ENCODE assay signal across 24 cellular contexts in the genomic region with DNA sequence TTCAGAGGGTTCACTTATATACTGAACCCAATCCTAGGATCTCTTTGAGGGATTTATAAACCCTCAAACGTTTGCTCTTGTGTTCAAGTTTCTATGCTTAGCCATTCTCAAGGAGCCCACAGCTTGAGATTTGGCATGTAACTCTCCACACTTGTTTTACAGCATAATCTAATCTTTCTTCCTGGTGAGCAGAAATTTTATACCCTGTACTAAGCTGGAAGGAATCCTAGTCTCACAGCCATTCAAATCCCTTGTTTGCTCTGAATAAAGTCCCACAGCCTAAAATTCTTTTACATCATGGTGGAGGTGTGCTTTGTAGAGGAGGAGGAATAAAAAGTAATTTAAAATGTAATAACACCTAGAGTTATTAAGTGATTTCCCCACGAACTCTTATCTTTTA. TPM values are rescaled to one million over a fixed set of nuclear protein-coding genes. Genes with fewer than 3 reads are reported as not detected.
"Had no signal": no experiment of that assay in that cellular context is flagged by ENCODE, and none has a peak within 500 bp of the region (broad histone marks: within the 10 kb centered on the region; RNA-seq: fewer than 3 reads in every experiment).

No MANE protein-coding gene starts in this region.

- H3K27me3 ChIP-seq: foreskin keratinocyte had no signal

- H3K9me3 ChIP-seq: lower lobe of right lung, spleen, thoracic aorta had no signal

- FAIRE-seq: islet of Langerhans had no signal

- ATAC-seq: activated CD8-positive, alpha-beta T cell treated with anti-CD3 and anti-CD28 coated beads for 36 hours; foreskin keratinocyte; left cardiac atrium; stimulated activated memory B cell treated with anti-CD40 and anti-IgM and Interleukin-4, amounts not matched to agents 10 μg/mL and 1 μg/mL and 100 μg/mL, for 72 hours had no signal

- H3K4me1 ChIP-seq: lower lobe of right lung, spleen had no signal

- H3K27ac ChIP-seq: dorsolateral prefrontal cortex, foreskin keratinocyte, lower lobe of right lung, spleen, thoracic aorta had no signal

- H3K36me3 Mint-ChIP-seq: stimulated activated memory B cell treated with anti-CD40 and anti-IgM and Interleukin-4, amounts not matched to agents 10 μg/mL and 1 μg/mL and 100 μg/mL, for 72 hours had no signal

- H3K27ac Mint-ChIP-seq: activated CD8-positive, alpha-beta T cell treated with anti-CD3 and anti-CD28 coated beads for 36 hours; activated naive CD4-positive, alpha-beta T cell treated with anti-CD3 and anti-CD28 coated beads for 36 hours; activated T-cell treated with anti-CD3 and anti-CD28 coated beads, Interleukin-2, amount 50 U/mL, for 24 hours; endodermal cell; nephron; stimulated activated memory B cell treated with anti-CD40 and anti-IgM and Interleukin-4, amounts not matched to agents 10 μg/mL and 1 μg/mL and 100 μg/mL, for 72 hours had no signal

- H3K4me3 Mint-ChIP-seq: activated CD8-positive, alpha-beta T cell treated with anti-CD3 and anti-CD28 coated beads for 36 hours; activated naive CD4-positive, alpha-beta T cell treated with anti-CD3 and anti-CD28 coated beads for 36 hours; activated T-cell treated with anti-CD3 and anti-CD28 coated beads, Interleukin-2, amount 50 U/mL, for 24 hours; endodermal cell; nephron; stimulated activated memory B cell treated with anti-CD40 and anti-IgM and Interleukin-4, amounts not matched to agents 10 μg/mL and 1 μg/mL and 100 μg/mL, for 72 hours had no signal

- H3K4me3 ChIP-seq: dorsolateral prefrontal cortex, lower lobe of right lung, spleen, thoracic aorta had no signal

- H3K9me3 Mint-ChIP-seq: activated CD8-positive, alpha-beta T cell treated with anti-CD3 and anti-CD28 coated beads for 36 hours; activated naive CD4-positive, alpha-beta T cell treated with anti-CD3 and anti-CD28 coated beads for 36 hours; activated T-cell treated with anti-CD3 and anti-CD28 coated beads, Interleukin-2, amount 50 U/mL, for 24 hours; endodermal cell; nephron; stimulated activated memory B cell treated with anti-CD40 and anti-IgM and Interleukin-4, amounts not matched to agents 10 μg/mL and 1 μg/mL and 100 μg/mL, for 72 hours had no signal

- H3K27me3 Mint-ChIP-seq: stimulated activated memory B cell treated with anti-CD40 and anti-IgM and Interleukin-4, amounts not matched to agents 10 μg/mL and 1 μg/mL and 100 μg/mL, for 72 hours had no signal

- H3K36me3 ChIP-seq: lower lobe of right lung, spleen, thoracic aorta had no signal

- DNase-seq: activated CD4-positive, alpha-beta T cell treated with anti-CD3 and anti-CD28 coated beads for 48 hours; activated CD4-positive, CD25-positive, alpha-beta regulatory T cell; activated CD8-positive, alpha-beta T cell treated with anti-CD3 and anti-CD28 coated beads for 36 hours; activated naive CD4-positive, alpha-beta T cell treated with anti-CD3 and anti-CD28 coated beads for 36 hours; activated T-cell treated with anti-CD3 and anti-CD28 coated beads, Interleukin-2, amount 50 U/mL, for 24 hours; aorta; dorsolateral prefrontal cortex; endodermal cell; foreskin keratinocyte; hippocampal formation; left cardiac atrium; lower lobe of right lung; nucleus accumbens; retina; spleen; stimulated activated CD4-positive, alpha-beta T cell treated with anti-CD3 and anti-CD28 coated beads, Interleukin-4, amount 100 ng/mL, for 4 hours; T-helper 1 cell; T-helper 9 cell had no signal

- H3K4me1 Mint-ChIP-seq: stimulated activated memory B cell treated with anti-CD40 and anti-IgM and Interleukin-4, amounts not matched to agents 10 μg/mL and 1 μg/mL and 100 μg/mL, for 72 hours had no signal

RNA-seq across cellular contexts. Expression of gene AGR2, which starts 5.3 kb away (rescaled TPM):
- total RNA-seq: activated CD8-positive, alpha-beta T cell treated with anti-CD3 and anti-CD28 coated beads for 36 hours; activated naive CD4-positive, alpha-beta T cell treated with anti-CD3 and anti-CD28 coated beads for 36 hours; aorta; endodermal cell; fibroblast of lung; left cardiac atrium; posterior vena cava; spleen had no signal
